ENCODE assay signal across 11 cellular contexts in genomic region chr10:126063353-126063791, GRCh38.
A peak's percentile ranks its signal among the peaks of the same experiment; 100 is the strongest.
DNase-seq lines count a peak whose midpoint lies in the region; ATAC-seq and TF ChIP-seq lines count a peak whose summit lies in the region.
"Had no signal": no experiment of that assay in that cellular context is flagged by ENCODE, and none has a peak within 500 bp of the region (broad histone marks: within the 10 kb centered on the region; RNA-seq: fewer than 3 reads in every experiment).

No MANE protein-coding gene starts in this region.

- peaks cover 7% of the 10 kb centered on the region for H3K9me3 ChIP-seq in mesodermal cell (ENCODE audit: control insufficient read depth, low read length)
- H3K9me3 ChIP-seq in sigmoid colon = no peaks in the 10 kb centered on the region

- no peak for TF ChIP-seq EP300 in sigmoid colon (IDR thresholded peaks at IDR 0.05)

- intact Hi-C loops in sigmoid colon (cut with DNase I) = no loop called here
- intact Hi-C loops in posterior vena cava (cut with DNase I) = loop anchor here in 1 of 2 donors (5.0 kb wide), 1 partner anchor 1651 kb away; no protein-coding TSS in a partner anchor

- 83 to 93% methylated on average over 4 to 5 of the region's 6 CpGs for WGBS in mesodermal cell (ENCODE audit: insufficient coverage in 2 of 2), 2 experiments
- WGBS in sigmoid colon, 2 donors = 77 to 84% methylated on average over 6 of the region's 6 CpGs

- H3K27me3 ChIP-seq in sigmoid colon = peaks cover 0 to 5% (median 0%) of the 10 kb centered on the region in 3 donors

- H3K4me1 ChIP-seq in mesodermal cell (ENCODE audit: control insufficient read depth, insufficient read depth, low read length, poor library complexity, severe bottlenecking) = peaks cover 44% of the 10 kb centered on the region
- H3K4me1 ChIP-seq in sigmoid colon = peaks cover 0 to 10% (median 0%) of the 10 kb centered on the region in 4 donors

- peak overlapping the region; percentile 94 for H3K27ac ChIP-seq in mesodermal cell (ENCODE audit: low read depth, low read length, severe bottlenecking)
- peak overlapping the region in 1 of 4 donors; percentile 36 for H3K27ac ChIP-seq in sigmoid colon
- H3K27ac ChIP-seq: C4-2B had no signal

- TF ChIP-seq POLR2A in sigmoid colon (IDR thresholded peaks at IDR 0.05) = no peak

- H3K4me3 ChIP-seq in choroid plexus epithelial cell (ENCODE audit: low read depth, low read length) = no peak overlapping the region
- no peak overlapping the region for H3K4me3 ChIP-seq in mesodermal cell (ENCODE audit: extremely low read depth, insufficient read depth, low read length, poor library complexity, severe bottlenecking)
- no peak overlapping the region for H3K4me3 ChIP-seq in sigmoid colon

- no peak for TF ChIP-seq CTCF in choroid plexus epithelial cell (conservative IDR thresholded peaks at IDR 0.05; ENCODE audit: low read depth, low read length)
- TF ChIP-seq CTCF in sigmoid colon (IDR thresholded peaks at IDR 0.05) = no peak

- no peak for ATAC-seq in GM21515 (IDR thresholded peaks at IDR 0.05; ENCODE audit: unreplicated experiment)

- H3K36me3 ChIP-seq in mesodermal cell (ENCODE audit: control insufficient read depth, insufficient read depth, low read length) (no peaks in the 10 kb centered on the region), sigmoid colon (no peaks in the 10 kb centered on the region)

- DNase-seq in AG08396 (ENCODE audit: low spot score) (peak; percentile 37), LHCN-M2 (ENCODE audit: low read depth) (peak; percentile 97), choroid plexus epithelial cell (ENCODE audit: low read depth) (peak; percentile 67), sigmoid colon (no peak), posterior vena cava (ENCODE audit: low spot score) (no peak)
- DNase-seq in stimulated activated CD4-positive, alpha-beta T cell treated with anti-CD3 and anti-CD28 coated beads, Interleukin-4, amount 100 ng/mL, for 1 hour = no peak
- DNase-seq: NCI-H774, T-helper 9 cell had no signal

Comparison
In these comparisons a context has a peak if more than half of its experiments do, and no peak if none do; other contexts are left out.
1. DNase-seq: peak in AG08396 (single experiment), LHCN-M2 (single experiment) and choroid plexus epithelial cell (single experiment); none in sigmoid colon (single experiment), posterior vena cava (single experiment) and stimulated activated CD4-positive, alpha-beta T cell treated with anti-CD3 and anti-CD28 coated beads, Interleukin-4, amount 100 ng/mL, for 1 hour (single experiment).